1 cellular context compared by ENCODE assay signal in genomic region chr1:24769656-24770651, GRCh38.
TF ChIP-seq lines count a peak whose summit lies in the region.

No MANE protein-coding gene starts in this region.

TF ChIP-seq in HEK293, 187 proteins besides CTCF, POLR2A, EP300 and RAD21 (continued from another document):
- TF ChIP-seq ZNF132 (tag by site-specific recombination; IDR thresholded peaks at IDR 0.05; ENCODE audit: borderline replicate concordance) (no peak), KLF10 (tag by site-specific recombination; IDR thresholded peaks at IDR 0.05) (peak; percentile 30), ZXDB (tag by site-specific recombination; IDR thresholded peaks at IDR 0.05) (peak; percentile 26; the same call in 1 of the 2 replicates), HIC1 (tag by site-specific recombination; IDR thresholded peaks at IDR 0.05) (peak; percentile 73), ZNF768 (tag by site-specific recombination; IDR thresholded peaks at IDR 0.05) (no peak), ZNF658 (tag by site-specific recombination; IDR thresholded peaks at IDR 0.05) (no peak), OSR2 (tag by site-specific recombination; IDR thresholded peaks at IDR 0.05) (peak; percentile 60), ZNF391 (tag by site-specific recombination; IDR thresholded peaks at IDR 0.05; ENCODE audit: borderline replicate concordance, low read depth) (no peak), SP7 (tag by site-specific recombination; IDR thresholded peaks at IDR 0.05) (0 out of 2 replicates have a peak, but pooled peaks have one; percentile 17), ZNF362 (tag by site-specific recombination; IDR thresholded peaks at IDR 0.05) (peak; percentile 95), ZNF629 (tag by site-specific recombination; IDR thresholded peaks at IDR 0.05) (peak; percentile 92), ZNF248 (tag by site-specific recombination; IDR thresholded peaks at IDR 0.05) (no peak), ZBTB21 (tag by site-specific recombination; IDR thresholded peaks at IDR 0.05) (peak; percentile 66; the same call in 1 of the 2 replicates), ZNF530 (tag by site-specific recombination; IDR thresholded peaks at IDR 0.05; ENCODE audit: low read depth) (no peak), BCL11B (tag by site-specific recombination; IDR thresholded peaks at IDR 0.05; ENCODE audit: low read depth) (0 out of 2 replicates have a peak, but pooled peaks have one; percentile 58), ZNF692 (tag by site-specific recombination; IDR thresholded peaks at IDR 0.05) (no peak), ATF2 (tag by site-specific recombination; IDR thresholded peaks at IDR 0.05; ENCODE audit: low read depth) (peak; percentile 24; the same call in 1 of the 2 replicates), ZNF280D (tag by site-specific recombination; IDR thresholded peaks at IDR 0.05) (no peak), ZSCAN18 (tag by site-specific recombination; IDR thresholded peaks at IDR 0.05) (no peak), HOXA7 (CRISPR knock-in tag; IDR thresholded peaks at IDR 0.05; ENCODE audit: borderline replicate concordance) (no peak), ZNF18 (tag by site-specific recombination; IDR thresholded peaks at IDR 0.05) (no peak), KLF1 (tag by site-specific recombination; IDR thresholded peaks at IDR 0.05) (no peak), ZNF660 (tag by site-specific recombination; IDR thresholded peaks at IDR 0.05) (peak; percentile 71; the same call in 1 of the 2 replicates), ZBTB20 (tag by site-specific recombination; IDR thresholded peaks at IDR 0.05) (no peak), ZNF791 (tag by site-specific recombination; IDR thresholded peaks at IDR 0.05) (no peak), ZNF571 (tag by site-specific recombination; IDR thresholded peaks at IDR 0.05) (no peak), ZNF549 (tag by site-specific recombination; IDR thresholded peaks at IDR 0.05) (no peak), ZNF792 (tag by site-specific recombination; IDR thresholded peaks at IDR 0.05) (no peak), HOXC10 (CRISPR knock-in tag; IDR thresholded peaks at IDR 0.05) (no peak), ZNF324 (tag by site-specific recombination; IDR thresholded peaks at IDR 0.05) (no peak), ZNF350 (tag by site-specific recombination; IDR thresholded peaks at IDR 0.05) (no peak), ZNF148 (tag by site-specific recombination; IDR thresholded peaks at IDR 0.05; ENCODE audit: borderline replicate concordance) (no peak), ZNF140 (tag by site-specific recombination; IDR thresholded peaks at IDR 0.05) (no peak), ZNF610 (tag by site-specific recombination; IDR thresholded peaks at IDR 0.05; ENCODE audit: borderline replicate concordance) (no peak), PRDM1 (tag by site-specific recombination; IDR thresholded peaks at IDR 0.05) (peak; percentile 40; the same call in 1 of the 2 replicates), ZNF366 (tag by site-specific recombination; conservative IDR thresholded peaks at IDR 0.05) (peak; percentile 82)
